Comparison of ENCODE assay signal across 18 cellular contexts in genomic region chr7:3959364-3959763, GRCh38.
DNase-seq lines count a peak whose midpoint lies in the region; ATAC-seq and TF ChIP-seq lines count a peak whose summit lies in the region.
"Had no signal": no experiment of that assay in that cellular context is flagged by ENCODE, and none has a peak within 500 bp of the region (broad histone marks: within the 10 kb centered on the region; RNA-seq: fewer than 3 reads in every experiment).

No MANE protein-coding gene starts in this region.

- H3K4me3 Mint-ChIP-seq in nephron progenitor cell = no peak overlapping the region
- H3K4me3 Mint-ChIP-seq: B cell; CD4-positive, alpha-beta T cell; CD8-positive, alpha-beta T cell had no signal

- intact Hi-C loops in sciatic nerve (cut with DNase I) = no loop called here

- ATAC-seq in sciatic nerve = peak; percentile 69
- ATAC-seq: A549; CD8-positive, alpha-beta T cell had no signal

- DNase-seq in globus pallidus (ENCODE audit: low spot score) = peak; percentile 7
- peak; percentile 15 for DNase-seq in medulla oblongata (ENCODE audit: extremely low spot score)
- DNase-seq in nephron progenitor cell = no peak
- DNase-seq in sciatic nerve (ENCODE audit: low spot score) = no peak
- no peak for DNase-seq in H7
- no peak for DNase-seq in activated CD4-positive, alpha-beta T cell treated with anti-CD3 and anti-CD28 coated beads for 4 hours
- no peak for DNase-seq in stimulated activated CD4-positive, alpha-beta T cell treated with anti-CD3 and anti-CD28 coated beads, Interleukin-15, amount 100 ng/mL, for 24 hours
- no peak for DNase-seq in anterior cingulate cortex (lab: John Stamatoyannopoulos, UW)
- DNase-seq: AML-193; Caco-2; Calu3; CD4-positive, alpha-beta T cell; CD8-positive, alpha-beta T cell; DMS79 treated with DMSO at 0.1 percent for 48 hours; GF-D8 had no signal

- no peaks in the 10 kb centered on the region for H3K36me3 ChIP-seq in H7 (replicated peaks; ENCODE audit: control insufficient read depth, insufficient read depth, low read length)
- H3K36me3 ChIP-seq: BLaER1 treated with 17β-estradiol and CSF1 and Interleukin-3, amounts not matched to agents 10 nM and 100 nM had no signal

- no peaks in the 10 kb centered on the region for H3K36me3 Mint-ChIP-seq in nephron progenitor cell (ENCODE audit: low read depth)
- H3K36me3 Mint-ChIP-seq: CD8-positive, alpha-beta T cell had no signal

- peak overlapping the region; percentile 55 for H3K27ac Mint-ChIP-seq in nephron progenitor cell
- H3K27ac Mint-ChIP-seq: B cell; CD4-positive, alpha-beta T cell; CD8-positive, alpha-beta T cell had no signal

- H3K27me3 Mint-ChIP-seq in nephron progenitor cell (ENCODE audit: low read depth, poor library complexity) = peaks cover 3% of the 10 kb centered on the region
- H3K27me3 Mint-ChIP-seq: CD4-positive, alpha-beta T cell had no signal

- H3K4me3 ChIP-seq in H7 (ENCODE audit: insufficient read depth, low read depth, low read length) = no peak overlapping the region
- H3K4me3 ChIP-seq: A549; BLaER1 treated with 17β-estradiol and CSF1 and Interleukin-3, amounts not matched to agents 10 nM and 100 nM had no signal

- no peak for TF ChIP-seq CTCF in nephron progenitor cell (IDR thresholded peaks at IDR 0.05)

- H3K9me3 Mint-ChIP-seq in nephron progenitor cell = no peaks in the 10 kb centered on the region

- peaks cover 43% of the 10 kb centered on the region for H3K4me1 Mint-ChIP-seq in nephron progenitor cell

- no peaks in the 10 kb centered on the region for H3K27me3 ChIP-seq in H7 (ENCODE audit: control insufficient read depth, insufficient read depth, low read length)
- H3K27me3 ChIP-seq: BLaER1 treated with 17β-estradiol and CSF1 and Interleukin-3, amounts not matched to agents 10 nM and 100 nM had no signal

Comparison
In these comparisons a context has a peak if more than half of its experiments do, and no peak if none do; other contexts are left out.
1. DNase-seq: peak in globus pallidus (single experiment) and medulla oblongata (single experiment); none in nephron progenitor cell (single experiment), sciatic nerve (single experiment), H7 (single experiment), activated CD4-positive, alpha-beta T cell treated with anti-CD3 and anti-CD28 coated beads for 4 hours (0 of 2), stimulated activated CD4-positive, alpha-beta T cell treated with anti-CD3 and anti-CD28 coated beads, Interleukin-15, amount 100 ng/mL, for 24 hours (single experiment) and anterior cingulate cortex (0 of 58).